In genomic region chr10:120963053-120963533, GRCh38 we compare ENCODE assay signal across 18 cellular contexts.
DNase-seq lines count a peak whose midpoint lies in the region; ATAC-seq, FAIRE-seq and TF ChIP-seq lines count a peak whose summit lies in the region.
"Had no signal": no experiment of that assay in that cellular context is flagged by ENCODE, and none has a peak within 500 bp of the region (broad histone marks: within the 10 kb centered on the region; RNA-seq: fewer than 3 reads in every experiment).

No MANE protein-coding gene starts in this region.

- no peak overlapping the region for H3K4me3 ChIP-seq in astrocyte (ENCODE audit: insufficient read depth, low read depth, low read length)
- H3K4me3 ChIP-seq: smooth muscle cell, thoracic aorta had no signal

- no peak overlapping the region for H3K27ac Mint-ChIP-seq in astrocyte (ENCODE audit: unreplicated experiment)
- peak overlapping the region; percentile 78 for H3K27ac Mint-ChIP-seq in type B pancreatic cell
- H3K27ac Mint-ChIP-seq: IgD-negative memory B cell, T-cell had no signal

- H3K4me2 ChIP-seq in astrocyte (ENCODE audit: low read length): peak overlapping the region; percentile 44

- no peak for TF ChIP-seq CTCF in astrocyte (IDR thresholded peaks at IDR 0.05; ENCODE audit: insufficient read depth, low read depth, low read length)
- no peak for TF ChIP-seq CTCF in type B pancreatic cell (conservative IDR thresholded peaks at IDR 0.05)

- no peak for FAIRE-seq in astrocyte (lab: Jason Lieb, UNC)
- FAIRE-seq: A204.1 had no signal

- peak overlapping the region; percentile 18 for H2AFZ ChIP-seq in astrocyte (ENCODE audit: low read depth, low read length)

- no peaks in the 10 kb centered on the region for H3K79me2 ChIP-seq in astrocyte (ENCODE audit: insufficient read depth, low read length)

- H3K27me3 ChIP-seq in astrocyte (ENCODE audit: insufficient read depth, low read length): no peaks in the 10 kb centered on the region

- H3K4me3 Mint-ChIP-seq in astrocyte (ENCODE audit: unreplicated experiment): no peak overlapping the region
- H3K4me3 Mint-ChIP-seq in type B pancreatic cell: peak overlapping the region; percentile 68
- H3K4me3 Mint-ChIP-seq: IgD-negative memory B cell, T-cell had no signal

- H3K4me1 Mint-ChIP-seq in astrocyte (ENCODE audit: low read depth, unreplicated experiment) (no peaks in the 10 kb centered on the region), type B pancreatic cell (ENCODE audit: unreplicated experiment) (peaks cover 55% of the 10 kb centered on the region)
- H3K4me1 Mint-ChIP-seq: IgD-negative memory B cell, T-cell had no signal

- H3K36me3 Mint-ChIP-seq in astrocyte (ENCODE audit: low read depth, unreplicated experiment): no peaks in the 10 kb centered on the region
- H3K36me3 Mint-ChIP-seq in type B pancreatic cell: no peaks in the 10 kb centered on the region
- H3K36me3 Mint-ChIP-seq: IgD-negative memory B cell, T-cell had no signal

- no peak overlapping the region for H3K9ac ChIP-seq in astrocyte (ENCODE audit: low read length)

- DNase-seq in NCI-H82 (lab: John Stamatoyannopoulos, UW) (peak; percentile 63), NCI-H82 treated with DMSO at 0.1 percent for 48 hours (lab: John Stamatoyannopoulos, UW; ENCODE audit: unreplicated experiment) (no peak), astrocyte (ENCODE audit: low read depth) (no peak), left kidney (ENCODE audit: low read depth, low spot score) (peak; percentile 72), type B pancreatic cell (ENCODE audit: extremely low spot score, unreplicated experiment) (no peak), NCI-H2196 (lab: John Stamatoyannopoulos, UW; ENCODE audit: unreplicated experiment) (no peak), Kasumi-1 (lab: John Stamatoyannopoulos, UW) (no peak)
- DNase-seq: activated CD4-positive, alpha-beta T cell treated with anti-CD3 and anti-CD28 coated beads for 48 hours; activated T-cell treated with anti-CD3 and anti-CD28 coated beads, Interleukin-2, amount 50 U/mL, for 48 hours; amniotic stem cell; NCI-H2029; T-cell had no signal

- H4K20me1 ChIP-seq in astrocyte (ENCODE audit: insufficient read depth, low read length): no peaks in the 10 kb centered on the region

- no peaks in the 10 kb centered on the region for H3K36me3 ChIP-seq in astrocyte (ENCODE audit: insufficient read depth, low read length)
- H3K36me3 ChIP-seq: neutrophil, thoracic aorta had no signal

- peaks cover 2% of the 10 kb centered on the region for H3K9me3 Mint-ChIP-seq in astrocyte (ENCODE audit: unreplicated experiment)
- no peaks in the 10 kb centered on the region for H3K9me3 Mint-ChIP-seq in type B pancreatic cell

- ATAC-seq in GM18909 (IDR thresholded peaks at IDR 0.05; ENCODE audit: poor library complexity, unreplicated experiment): no peak
- ATAC-seq: T-cell had no signal

- H3K27me3 Mint-ChIP-seq in astrocyte (ENCODE audit: low read depth, unreplicated experiment) (peaks cover 21% of the 10 kb centered on the region), type B pancreatic cell (no peaks in the 10 kb centered on the region)

- no peaks in the 10 kb centered on the region for H3K4me1 ChIP-seq in astrocyte (ENCODE audit: insufficient read depth, low read length)

- H3K27ac ChIP-seq in astrocyte (ENCODE audit: low read depth, low read length): no peak overlapping the region
- H3K27ac ChIP-seq: neutrophil, thoracic aorta had no signal

- no peaks in the 10 kb centered on the region for H3K9me3 ChIP-seq in astrocyte (ENCODE audit: insufficient read depth, low read depth, low read length)
- H3K9me3 ChIP-seq: neutrophil, thoracic aorta had no signal

Comparison
In these comparisons a context has a peak if more than half of its experiments do, and no peak if none do; other contexts are left out.
1. DNase-seq: peak in NCI-H82 (single experiment) and left kidney (single experiment); none in NCI-H82 treated with DMSO at 0.1 percent for 48 hours (single experiment), astrocyte (single experiment), type B pancreatic cell (single experiment), NCI-H2196 (single experiment) and Kasumi-1 (0 of 2).